In genomic region chr6:151494235-151494950, GRCh38 we compare ENCODE assay signal across 8 cellular contexts. TPM values are rescaled to one million over a fixed set of nuclear protein-coding genes. Genes with fewer than 3 reads are reported as not detected.
DNase-seq lines count a peak whose midpoint lies in the region; ATAC-seq and TF ChIP-seq lines count a peak whose summit lies in the region.

No MANE protein-coding gene starts in this region.

- H3K36me3 Mint-ChIP-seq in activated CD4-positive, alpha-beta T cell treated with anti-CD3 and anti-CD28 coated beads for 36 hours (ENCODE audit: low read depth): no peaks in the 10 kb centered on the region
- no peaks in the 10 kb centered on the region for H3K36me3 Mint-ChIP-seq in chondrocyte (ENCODE audit: low read depth)

- CTCF ChIA-PET in activated CD4-positive, alpha-beta T cell treated with anti-CD3 and anti-CD28 coated beads for 36 hours (lab: Charles Lee): interaction anchor here (0.5 kb wide), 1 partner anchor 37 kb away, joined by 4 read pairs; no protein-coding TSS in a partner anchor
- CTCF ChIA-PET in PC-9 (lab: Charles Lee): no interaction called here

- no peaks in the 10 kb centered on the region for H3F3A ChIP-seq in PC-9 (ENCODE audit: insufficient read depth, low read depth)

- peak overlapping the region; percentile 95 for H3K4me2 ChIP-seq in PC-9

- H4K20me1 ChIP-seq in PC-9 (ENCODE audit: insufficient read depth): no peaks in the 10 kb centered on the region

- H3K27me3 ChIP-seq in PC-9 (ENCODE audit: insufficient read depth, low read depth) (no peaks in the 10 kb centered on the region), layer of hippocampus (ENCODE audit: control insufficient read depth, insufficient read depth, low read length) (no peaks in the 10 kb centered on the region)

- H3K9me3 ChIP-seq in PC-9 (ENCODE audit: insufficient read depth, low read depth): no peaks in the 10 kb centered on the region; the same call in 1 of the 2 replicates

- H3K27me3 Mint-ChIP-seq in activated CD4-positive, alpha-beta T cell treated with anti-CD3 and anti-CD28 coated beads for 36 hours: peaks cover 31% of the 10 kb centered on the region
- peaks cover 2% of the 10 kb centered on the region for H3K27me3 Mint-ChIP-seq in chondrocyte (ENCODE audit: low read depth)

- TF ChIP-seq CTCF in PC-9 (conservative IDR thresholded peaks at IDR 0.05) (no peak), chondrocyte (IDR thresholded peaks at IDR 0.05) (peak; percentile 6)

- ATAC-seq in activated CD4-positive, alpha-beta T cell treated with anti-CD3 and anti-CD28 coated beads for 36 hours: peak; percentile 65
- ATAC-seq in GM19467 (IDR thresholded peaks at IDR 0.05; ENCODE audit: unreplicated experiment): no peak

- no peaks in the 10 kb centered on the region for H3K9me3 Mint-ChIP-seq in activated CD4-positive, alpha-beta T cell treated with anti-CD3 and anti-CD28 coated beads for 36 hours (ENCODE audit: low read depth)
- no peaks in the 10 kb centered on the region for H3K9me3 Mint-ChIP-seq in chondrocyte (ENCODE audit: low read depth)

- no peaks in the 10 kb centered on the region for H3K79me2 ChIP-seq in PC-9 (ENCODE audit: low read depth)

- no peaks in the 10 kb centered on the region for H3K36me3 ChIP-seq in PC-9 (ENCODE audit: low read depth)

- peak; percentile 64 for DNase-seq in activated CD4-positive, alpha-beta T cell treated with anti-CD3 and anti-CD28 coated beads for 36 hours
- DNase-seq in activated CD4-positive, alpha-beta T cell treated with anti-CD3 and anti-CD28 coated beads, Interleukin-2, amount 50 U/mL, for 4 hours: no peak
- DNase-seq in PC-9: peak; percentile 25 to 55
- DNase-seq in chondrocyte (ENCODE audit: low spot score): no peak
- peak; percentile 32 for DNase-seq in stimulated activated CD4-positive, alpha-beta T cell treated with anti-CD3 and anti-CD28 coated beads, Interleukin-1b, Interleukin-23, amount 100 ng/mL, for 48 hours
- no peak for DNase-seq in NCI-H187 (lab: John Stamatoyannopoulos, UW)

- H3K4me1 Mint-ChIP-seq in activated CD4-positive, alpha-beta T cell treated with anti-CD3 and anti-CD28 coated beads for 36 hours: peaks cover 14% of the 10 kb centered on the region
- H3K4me1 Mint-ChIP-seq in chondrocyte (ENCODE audit: low read depth): peaks cover 18% of the 10 kb centered on the region

- peak overlapping the region; percentile 71 for H3K4me3 Mint-ChIP-seq in activated CD4-positive, alpha-beta T cell treated with anti-CD3 and anti-CD28 coated beads for 36 hours
- H3K4me3 Mint-ChIP-seq in chondrocyte (ENCODE audit: unreplicated experiment): peak overlapping the region; percentile 76

- intact Hi-C loops in activated CD4-positive, alpha-beta T cell treated with anti-CD3 and anti-CD28 coated beads for 36 hours (cut with DNase I, micrococcal nuclease): no loop called here
- intact Hi-C loops in PC-9 (cut with micrococcal nuclease; ENCODE audit: unreplicated experiment): no loop called here

- H3K27ac Mint-ChIP-seq in activated CD4-positive, alpha-beta T cell treated with anti-CD3 and anti-CD28 coated beads for 36 hours: peak overlapping the region; percentile 31
- H3K27ac Mint-ChIP-seq in chondrocyte (ENCODE audit: unreplicated experiment): peak overlapping the region; percentile 74

- H3K4me3 ChIP-seq in PC-9: peak overlapping the region; percentile 80

- BruUV-seq in PC-9 (replicated peaks; lab: Mats Ljungman, UMichigan): no TSS peak

- no peak overlapping the region for H3K27ac ChIP-seq in PC-9
- H3K27ac ChIP-seq in layer of hippocampus (ENCODE audit: low read depth, low read length): peak overlapping the region; percentile 71

- peaks cover 6% of the 10 kb centered on the region for H3K4me1 ChIP-seq in PC-9 (replicated peaks; ENCODE audit: insufficient read depth)

- H2AFZ ChIP-seq in PC-9: peak overlapping the region; percentile 92

- POLR2A ChIA-PET in activated CD4-positive, alpha-beta T cell treated with anti-CD3 and anti-CD28 coated beads for 36 hours (lab: Charles Lee): no interaction called here
- POLR2A ChIA-PET in PC-9 (lab: Charles Lee; ENCODE audit: unreplicated experiment): no interaction called here

- no peaks in the 10 kb centered on the region for H3K9me2 ChIP-seq in PC-9 (ENCODE audit: insufficient read depth)

RNA-seq across cellular contexts. Expression of gene CCDC170, which starts 0.6 kb away (rescaled TPM):
- total RNA-seq in activated CD4-positive, alpha-beta T cell treated with anti-CD3 and anti-CD28 coated beads for 36 hours: not detected
- total RNA-seq in PC-9 (2021) (0.98 and 1.6 TPM in 2 replicates), chondrocyte (0.20 to 0.67 TPM (median 0.60 TPM) in 3 replicates)

RNA-seq across cellular contexts. Expression of gene RMND1, which starts 42.5 kb away (rescaled TPM):
- total RNA-seq in activated CD4-positive, alpha-beta T cell treated with anti-CD3 and anti-CD28 coated beads for 36 hours: 10 to 100 TPM; 20.8 to 21.5 TPM
- total RNA-seq in PC-9 (2021) (17.6 and 19.3 TPM in 2 replicates), chondrocyte (19.3 to 42.8 TPM (median 42.5 TPM) in 3 replicates)

Comparison
In these comparisons a context has a peak if more than half of its experiments do, and no peak if none do; other contexts are left out.
1. DNase-seq: peak in activated CD4-positive, alpha-beta T cell treated with anti-CD3 and anti-CD28 coated beads for 36 hours (single experiment), PC-9 (2 of 2) and stimulated activated CD4-positive, alpha-beta T cell treated with anti-CD3 and anti-CD28 coated beads, Interleukin-1b, Interleukin-23, amount 100 ng/mL, for 48 hours (single experiment); none in activated CD4-positive, alpha-beta T cell treated with anti-CD3 and anti-CD28 coated beads, Interleukin-2, amount 50 U/mL, for 4 hours (0 of 2), chondrocyte (single experiment) and NCI-H187 (0 of 2).